In the genomic region with DNA sequence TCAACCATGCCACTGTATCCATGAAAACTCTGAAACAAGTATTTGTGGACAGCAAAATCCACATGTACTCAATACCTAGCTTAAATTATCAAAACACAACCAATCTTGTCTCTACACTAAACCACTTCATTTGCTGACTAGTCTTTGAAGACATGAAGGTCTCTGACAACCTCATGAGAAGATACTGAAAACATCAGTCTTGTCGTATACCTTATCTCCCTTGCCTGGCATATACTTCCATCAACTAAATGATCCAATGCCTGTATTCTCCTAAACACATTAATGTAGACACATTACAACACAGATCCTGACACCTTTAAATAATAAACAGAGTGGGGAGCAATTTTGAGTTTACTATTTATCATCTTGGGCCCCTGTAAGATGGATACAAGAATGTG, we compare ENCODE assay signal across 17 cellular contexts. TPM values are rescaled to one million over a fixed set of nuclear protein-coding genes. Genes with fewer than 3 reads are reported as not detected.
DNase-seq lines count a peak whose midpoint lies in the region; ATAC-seq, FAIRE-seq and TF ChIP-seq lines count a peak whose summit lies in the region.
"Had no signal": no experiment of that assay in that cellular context is flagged by ENCODE, and none has a peak within 500 bp of the region (broad histone marks: within the 10 kb centered on the region; RNA-seq: fewer than 3 reads in every experiment).

No MANE protein-coding gene starts in this region.

- H3K27ac ChIP-seq in smooth muscle cell (ENCODE audit: low read depth) = peak overlapping the region; percentile 73
- no peak overlapping the region for H3K27ac ChIP-seq in pancreas
- no peak overlapping the region for H3K27ac ChIP-seq in Karpas-422 (ENCODE audit: low read length)
- H3K27ac ChIP-seq: tibial nerve had no signal

- H3F3A ChIP-seq in smooth muscle cell (ENCODE audit: low read depth) = peaks cover 20% of the 10 kb centered on the region

- no peak for DNase-seq in activated T-cell treated with anti-CD3 and anti-CD28 coated beads, Interleukin-2, amount 50 U/mL, for 72 hours
- no peak for DNase-seq in activated T-cell treated with anti-CD3 and anti-CD28 coated beads, Interleukin-2, amount 50 U/mL, for 48 hours
- DNase-seq in HT-29 (ENCODE audit: low spot score) = peak; percentile 19
- DNase-seq in activated naive CD8-positive, alpha-beta T cell treated with anti-CD3 and anti-CD28 coated beads, Interleukin-2, amount 50 U/mL, for 24 hours = no peak
- no peak for DNase-seq in smooth muscle cell (lab: John Stamatoyannopoulos, UW; ENCODE audit: unreplicated experiment)
- DNase-seq in pancreas = no peak
- no peak for DNase-seq in Karpas-422
- no peak for DNase-seq in cerebellar cortex (ENCODE audit: low spot score)
- DNase-seq: amniotic stem cell; immature natural killer cell; KG1; mammary epithelial cell; NCI-H146; NCI-H446; stimulated activated CD4-positive, alpha-beta T cell treated with anti-CD3 and anti-CD28 coated beads, Interleukin-4, amount 100 ng/mL, for 24 hours had no signal

- H3K27ac Mint-ChIP-seq in activated T-cell treated with anti-CD3 and anti-CD28 coated beads, Interleukin-2, amount 50 U/mL, for 72 hours = peak overlapping the region; percentile 26
- peak overlapping the region; percentile 81 for H3K27ac Mint-ChIP-seq in activated naive CD8-positive, alpha-beta T cell treated with anti-CD3 and anti-CD28 coated beads, Interleukin-2, amount 50 U/mL, for 24 hours

- peaks cover 10% of the 10 kb centered on the region for H4K20me1 ChIP-seq in smooth muscle cell (ENCODE audit: low read depth)
- peaks cover 4% of the 10 kb centered on the region; the same call in 1 of the 2 replicates for H4K20me1 ChIP-seq in Karpas-422 (ENCODE audit: insufficient read depth, low read depth, low read length)

- TF ChIP-seq CTCF in smooth muscle cell (IDR thresholded peaks at IDR 0.05; ENCODE audit: borderline replicate concordance, insufficient read depth, poor library complexity, severe bottlenecking) (no peak), pancreas (IDR thresholded peaks at IDR 0.05) (no peak)

- H3K4me3 Mint-ChIP-seq in activated T-cell treated with anti-CD3 and anti-CD28 coated beads, Interleukin-2, amount 50 U/mL, for 72 hours = peak overlapping the region in 1 of 2 donors; percentile 1
- peak overlapping the region; percentile 93 for H3K4me3 Mint-ChIP-seq in activated naive CD8-positive, alpha-beta T cell treated with anti-CD3 and anti-CD28 coated beads, Interleukin-2, amount 50 U/mL, for 24 hours
- H3K4me3 Mint-ChIP-seq: immature natural killer cell had no signal

- H3K27me3 Mint-ChIP-seq in activated T-cell treated with anti-CD3 and anti-CD28 coated beads, Interleukin-2, amount 50 U/mL, for 72 hours (ENCODE audit: low read depth) = no peaks in the 10 kb centered on the region
- H3K27me3 Mint-ChIP-seq in activated naive CD8-positive, alpha-beta T cell treated with anti-CD3 and anti-CD28 coated beads, Interleukin-2, amount 50 U/mL, for 24 hours = no peaks in the 10 kb centered on the region

- no peaks in the 10 kb centered on the region for H3K9me3 ChIP-seq in smooth muscle cell (replicated peaks; ENCODE audit: low read depth)
- no peaks in the 10 kb centered on the region for H3K9me3 ChIP-seq in pancreas
- H3K9me3 ChIP-seq in Karpas-422 (ENCODE audit: low read length) = no peaks in the 10 kb centered on the region
- H3K9me3 ChIP-seq: HAP-1, tibial nerve had no signal

- peaks cover 19 to 37% of the 10 kb centered on the region in 2 donors for H3K36me3 Mint-ChIP-seq in activated T-cell treated with anti-CD3 and anti-CD28 coated beads, Interleukin-2, amount 50 U/mL, for 72 hours (ENCODE audit: insufficient read depth in 2 of 2)
- peaks cover 67% of the 10 kb centered on the region for H3K36me3 Mint-ChIP-seq in activated naive CD8-positive, alpha-beta T cell treated with anti-CD3 and anti-CD28 coated beads, Interleukin-2, amount 50 U/mL, for 24 hours (ENCODE audit: low read depth)

- no peaks in the 10 kb centered on the region for H3K9me3 Mint-ChIP-seq in activated T-cell treated with anti-CD3 and anti-CD28 coated beads, Interleukin-2, amount 50 U/mL, for 72 hours
- H3K9me3 Mint-ChIP-seq in activated naive CD8-positive, alpha-beta T cell treated with anti-CD3 and anti-CD28 coated beads, Interleukin-2, amount 50 U/mL, for 24 hours = no peaks in the 10 kb centered on the region
- H3K9me3 Mint-ChIP-seq: immature natural killer cell had no signal

- no peak overlapping the region for H2AFZ ChIP-seq in smooth muscle cell (ENCODE audit: low read depth)
- H2AFZ ChIP-seq in Karpas-422 (ENCODE audit: low read length) = no peak overlapping the region

- no peak overlapping the region for H3K9ac ChIP-seq in smooth muscle cell (ENCODE audit: low read depth)
- no peak overlapping the region for H3K9ac ChIP-seq in Karpas-422 (ENCODE audit: low read length)

- H3K4me1 ChIP-seq in smooth muscle cell (ENCODE audit: low read depth) (peaks cover 30% of the 10 kb centered on the region), pancreas (peaks cover 0 to 12% (median 0%) of the 10 kb centered on the region in 3 donors), Karpas-422 (ENCODE audit: low read length) (peaks cover 47% of the 10 kb centered on the region)

- peaks cover 29% of the 10 kb centered on the region for H3K79me2 ChIP-seq in smooth muscle cell (ENCODE audit: low read depth)
- peaks cover 34% of the 10 kb centered on the region for H3K79me2 ChIP-seq in Karpas-422 (ENCODE audit: low read length)

- ATAC-seq in activated T-cell treated with anti-CD3 and anti-CD28 coated beads, Interleukin-2, amount 50 U/mL, for 72 hours (replicated peaks in 1 of 2) = no peak
- ATAC-seq in activated naive CD8-positive, alpha-beta T cell treated with anti-CD3 and anti-CD28 coated beads, Interleukin-2, amount 50 U/mL, for 24 hours = no peak
- ATAC-seq in pancreas = no peak

- 83% methylated on average over 1 of the region's 1 CpG for WGBS in smooth muscle cell (ENCODE audit: low lambda C conversion rate)
- 85 to 87% methylated on average over 1 of the region's 1 CpG for WGBS in pancreas, 2 donors

- H3K36me3 ChIP-seq in smooth muscle cell (ENCODE audit: low read depth) (peaks cover 17% of the 10 kb centered on the region), pancreas (peaks cover 0 to 25% (median 17%) of the 10 kb centered on the region in 3 donors), Karpas-422 (ENCODE audit: insufficient read depth, low read length) (peaks cover 34% of the 10 kb centered on the region)

- intact Hi-C loops in pancreas (cut with DNase I) = no loop called here

- H3K4me3 ChIP-seq in smooth muscle cell (no peak overlapping the region), pancreas (no peak overlapping the region), Karpas-422 (ENCODE audit: low read length) (no peak overlapping the region)
- H3K4me3 ChIP-seq: HAP-1, tibial nerve had no signal

- H3K27me3 ChIP-seq in smooth muscle cell (ENCODE audit: low read depth) = no peaks in the 10 kb centered on the region
- no peaks in the 10 kb centered on the region for H3K27me3 ChIP-seq in pancreas
- H3K27me3 ChIP-seq in Karpas-422 (ENCODE audit: low read length) = no peaks in the 10 kb centered on the region
- H3K27me3 ChIP-seq: tibial nerve had no signal

- H3K4me2 ChIP-seq in smooth muscle cell = no peak overlapping the region
- H3K4me2 ChIP-seq in Karpas-422 (ENCODE audit: low read depth, low read length, poor library complexity, severe bottlenecking) = no peak overlapping the region

- H3K9me2 ChIP-seq in Karpas-422 (replicated peaks; ENCODE audit: insufficient read depth, low read length) = no peaks in the 10 kb centered on the region; the same call in 1 of the 2 replicates

- H3K4me1 Mint-ChIP-seq in activated T-cell treated with anti-CD3 and anti-CD28 coated beads, Interleukin-2, amount 50 U/mL, for 72 hours (ENCODE audit: low read depth) = peaks cover 52% of the 10 kb centered on the region
- H3K4me1 Mint-ChIP-seq in activated naive CD8-positive, alpha-beta T cell treated with anti-CD3 and anti-CD28 coated beads, Interleukin-2, amount 50 U/mL, for 24 hours = peaks cover 60% of the 10 kb centered on the region

- FAIRE-seq in pancreas (lab: Jason Lieb, UNC) = no peak

RNA-seq across cellular contexts. Expression of gene RPS23, which starts 2.9 kb away (rescaled TPM):
- total RNA-seq in activated T-cell treated with anti-CD3 and anti-CD28 coated beads, Interleukin-2, amount 50 U/mL, for 72 hours = 1,000 to 10,000 TPM; 3,294 to 3,622 TPM
- total RNA-seq in HT-29 (2014; rRNA removed; shearing (Covaris generic)) = 1,675 and 2,287 TPM in 2 replicates
- total RNA-seq in smooth muscle cell (2,914 and 3,121 TPM in 2 replicates), pancreas (1,000 to 10,000 TPM in 3 of 6 donors, 100 to 1,000 TPM in 3; 735 to 1,116 (median 1,010) TPM)
- polyA plus RNA-seq in smooth muscle cell (809 and 818 TPM in 2 replicates), pancreas (1,000 to 10,000 TPM in 1 of 2 donors, 100 to 1,000 TPM in 1; 981 to 1,904 TPM)
- 4,228 and 6,273 TPM in 2 replicates for total RNA-seq in Karpas-422 (2014; rRNA removed; shearing (Covaris generic); ENCODE audit: low replicate concordance)
